In the genomic region with DNA sequence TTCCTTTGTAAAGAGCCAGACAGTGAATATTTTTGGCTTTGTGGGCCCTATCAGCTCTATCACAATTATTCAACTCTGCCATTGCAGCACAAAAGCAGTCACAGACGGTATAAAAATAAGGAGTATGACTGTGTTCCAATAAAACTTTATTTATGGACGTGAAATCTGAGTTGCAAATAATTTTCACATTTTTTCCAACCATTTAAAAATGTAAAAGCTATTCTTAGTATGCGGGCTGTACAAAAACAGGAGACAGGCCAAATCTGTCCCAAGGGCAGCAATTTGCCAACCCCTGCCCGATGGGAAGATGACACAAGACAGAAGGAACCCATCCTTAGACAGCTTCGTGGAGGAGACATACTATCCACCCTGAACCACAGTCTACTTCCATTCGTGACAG, we compare ENCODE assay signal across 16 cellular contexts. TPM values are rescaled to one million over a fixed set of nuclear protein-coding genes. Genes with fewer than 3 reads are reported as not detected.
DNase-seq lines count a peak whose midpoint lies in the region; ATAC-seq and TF ChIP-seq lines count a peak whose summit lies in the region.
"Had no signal": no experiment of that assay in that cellular context is flagged by ENCODE, and none has a peak within 500 bp of the region (broad histone marks: within the 10 kb centered on the region; RNA-seq: fewer than 3 reads in every experiment).

No MANE protein-coding gene starts in this region.

- peak overlapping the region in 1 of 2 experiments; percentile 61 for H2BK12ac ChIP-seq in mesenchymal stem cell (ENCODE audit: low read length in 2 of 2)

- H3K4me2 ChIP-seq in OCI-LY1 (ENCODE audit: low read length) (no peak overlapping the region), mesenchymal stem cell (ENCODE audit: low read length, poor library complexity, severe bottlenecking) (no peak overlapping the region)

- H3K9ac ChIP-seq in OCI-LY1 (ENCODE audit: low read length) (no peak overlapping the region), mesenchymal stem cell (ENCODE audit: low read length) (no peak overlapping the region)

- peak overlapping the region in 1 of 2 experiments; percentile 45 for H3K4ac ChIP-seq in mesenchymal stem cell (ENCODE audit: low read depth in 1 of 2, low read length in 2 of 2)

- no peak overlapping the region for H2BK120ac ChIP-seq in mesenchymal stem cell (ENCODE audit: low read depth, low read length)

- no peaks in the 10 kb centered on the region for H3K9me3 Mint-ChIP-seq in CD14-positive monocyte
- no peaks in the 10 kb centered on the region for H3K9me3 Mint-ChIP-seq in stimulated activated memory B cell treated with anti-CD40 and anti-IgM and Interleukin-4, amounts not matched to agents 10 μg/mL and 1 μg/mL and 100 μg/mL, for 72 hours

- H3K18ac ChIP-seq in mesenchymal stem cell (ENCODE audit: low read depth in 1 of 2, low read length in 2 of 2), result peak overlapping the region in 1 of 2 experiments; percentile 18

- no peak overlapping the region for H4K91ac ChIP-seq in mesenchymal stem cell (ENCODE audit: low read length)

- no peaks in the 10 kb centered on the region for H3K27me3 ChIP-seq in OCI-LY1 (ENCODE audit: insufficient read depth, low read length)
- H3K27me3 ChIP-seq in mesenchymal stem cell (ENCODE audit: control insufficient read depth in 1 of 2, insufficient read depth in 1 of 2, low read length in 2 of 2), result no peaks in the 10 kb centered on the region
- H3K27me3 ChIP-seq: MG63, SJCRH30 had no signal

- no peak overlapping the region for H2BK5ac ChIP-seq in mesenchymal stem cell (ENCODE audit: low read depth, low read length, poor library complexity, severe bottlenecking)

- H3K79me1 ChIP-seq in mesenchymal stem cell (replicated peaks; ENCODE audit: low read length, poor library complexity, severe bottlenecking), result peaks cover 30% of the 10 kb centered on the region

- no peak overlapping the region for H3K4me3 ChIP-seq in OCI-LY1 (ENCODE audit: low read depth, low read length, poor library complexity, severe bottlenecking)
- no peak overlapping the region for H3K4me3 ChIP-seq in mesenchymal stem cell (ENCODE audit: insufficient read depth in 1 of 2, low read depth in 1 of 2, low read length in 2 of 2)
- H3K4me3 ChIP-seq: MG63, PC-9, SJCRH30 had no signal

- no peak for TF ChIP-seq CTCF in CD14-positive monocyte (IDR thresholded peaks at IDR 0.05)
- no peak for TF ChIP-seq CTCF in OCI-LY1 (IDR thresholded peaks at IDR 0.05; ENCODE audit: low read length)

- WGBS in mesenchymal stem cell, result 92% methylated on average over 5 of the region's 6 CpGs

- intact Hi-C loops in CD14-positive monocyte (cut with micrococcal nuclease), result loop anchor here in 1 of 2 donors (10.0 kb wide), 2 partner anchors 77 to 527 kb away; no protein-coding TSS in a partner anchor

- H3K4me1 Mint-ChIP-seq in CD14-positive monocyte, result peaks cover 62% of the 10 kb centered on the region
- peaks cover 88% of the 10 kb centered on the region for H3K4me1 Mint-ChIP-seq in stimulated activated memory B cell treated with anti-CD40 and anti-IgM and Interleukin-4, amounts not matched to agents 10 μg/mL and 1 μg/mL and 100 μg/mL, for 72 hours

- peaks cover 15% of the 10 kb centered on the region; the same call in 1 of the 2 replicates for H3F3A ChIP-seq in OCI-LY1 (ENCODE audit: insufficient read depth, low read length)

- peaks cover 6% of the 10 kb centered on the region; the same call in 1 of the 2 replicates for H3K79me2 ChIP-seq in OCI-LY1 (ENCODE audit: insufficient read depth, low read length)

- no peak for ATAC-seq in stimulated activated memory B cell treated with anti-CD40 and anti-IgM and Interleukin-4, amounts not matched to agents 10 μg/mL and 1 μg/mL and 100 μg/mL, for 72 hours
- no peak for ATAC-seq in HG02763 (IDR thresholded peaks at IDR 0.05; ENCODE audit: unreplicated experiment)
- ATAC-seq in HG03025 (IDR thresholded peaks at IDR 0.05; ENCODE audit: low FRiP score, unreplicated experiment), result no peak

- peak overlapping the region in 1 of 2 donors; percentile 73 for H3K4me3 Mint-ChIP-seq in CD14-positive monocyte
- H3K4me3 Mint-ChIP-seq in stimulated activated memory B cell treated with anti-CD40 and anti-IgM and Interleukin-4, amounts not matched to agents 10 μg/mL and 1 μg/mL and 100 μg/mL, for 72 hours, result no peak overlapping the region

- peak overlapping the region; percentile 71 for H4K8ac ChIP-seq in mesenchymal stem cell (ENCODE audit: low read length)

- no peak overlapping the region for H2AFZ ChIP-seq in OCI-LY1 (ENCODE audit: low read length)
- H2AFZ ChIP-seq in mesenchymal stem cell (ENCODE audit: low read depth, low read length), result no peak overlapping the region
- H2AFZ ChIP-seq: PC-9 had no signal

- H3K9me2 ChIP-seq in OCI-LY1 (ENCODE audit: low read depth, low read length), result no peaks in the 10 kb centered on the region

- peaks cover 86% of the 10 kb centered on the region for H3K4me1 ChIP-seq in OCI-LY1 (ENCODE audit: insufficient read depth, low read length, severe bottlenecking)
- H3K4me1 ChIP-seq in mesenchymal stem cell (ENCODE audit: control insufficient read depth, insufficient read depth, low read depth, low read length), result peaks cover 21% of the 10 kb centered on the region

- H3K36me3 Mint-ChIP-seq in CD14-positive monocyte, result peaks cover 16% of the 10 kb centered on the region in 2 donors
- H3K36me3 Mint-ChIP-seq in stimulated activated memory B cell treated with anti-CD40 and anti-IgM and Interleukin-4, amounts not matched to agents 10 μg/mL and 1 μg/mL and 100 μg/mL, for 72 hours, result peaks cover 26% of the 10 kb centered on the region

- no peak overlapping the region for H3K23ac ChIP-seq in mesenchymal stem cell (ENCODE audit: low read length in 2 of 2)

- H3K36me3 ChIP-seq in OCI-LY1 (ENCODE audit: insufficient read depth, low read length) (no peaks in the 10 kb centered on the region), mesenchymal stem cell (ENCODE audit: control insufficient read depth in 1 of 2, insufficient read depth in 2 of 2, low read depth in 1 of 2, low read length in 2 of 2) (peaks cover 0 to 4% of the 10 kb centered on the region in 2 experiments)
- H3K36me3 ChIP-seq: MG63, SJCRH30 had no signal

- no peak overlapping the region for H2BK15ac ChIP-seq in mesenchymal stem cell (ENCODE audit: low read depth, poor library complexity, severe bottlenecking)

- no peak for DNase-seq in CD14-positive monocyte (ENCODE audit: low spot score)
- no peak for DNase-seq in mesenchymal stem cell
- no peak for DNase-seq in NAMALWA (ENCODE audit: low spot score)
- DNase-seq: DMS 273 treated with DMSO at 0.1 percent for 48 hours; Karpas-422; MG63; NCI-H1105; NCI-H1694 treated with DMSO at 0.1 percent for 48 hours; NCI-H69; NK-92 treated with Interleukin-12 subunit alpha and Interleukin-12 subunit beta, amount 100 ng/mL, for 24 hours; PC-9; SJCRH30 had no signal

- H3K27ac ChIP-seq in OCI-LY1 (ENCODE audit: low read depth, low read length, poor library complexity, severe bottlenecking), result peak overlapping the region; percentile 88
- H3K27ac ChIP-seq in mesenchymal stem cell (ENCODE audit: low read length, poor library complexity, severe bottlenecking), result no peak overlapping the region
- H3K27ac ChIP-seq: PC-9, SJCRH30 had no signal

- peak overlapping the region; percentile 100 for H2AK5ac ChIP-seq in mesenchymal stem cell (ENCODE audit: low read length, severe bottlenecking)

- no peaks in the 10 kb centered on the region for H4K20me1 ChIP-seq in OCI-LY1 (ENCODE audit: insufficient read depth, low read length)

- peak overlapping the region in 1 of 2 experiments; percentile 29 for H3K14ac ChIP-seq in mesenchymal stem cell (ENCODE audit: low read length in 2 of 2)

- peak overlapping the region; percentile 85 to 97 (median 95) for H3K27ac Mint-ChIP-seq in CD14-positive monocyte
- H3K27ac Mint-ChIP-seq in stimulated activated memory B cell treated with anti-CD40 and anti-IgM and Interleukin-4, amounts not matched to agents 10 μg/mL and 1 μg/mL and 100 μg/mL, for 72 hours, result peak overlapping the region; percentile 95

- peaks cover 0 to 3% (median 0%) of the 10 kb centered on the region in 3 donors for H3K27me3 Mint-ChIP-seq in CD14-positive monocyte (ENCODE audit: low read depth in 3 of 3)
- H3K27me3 Mint-ChIP-seq in stimulated activated memory B cell treated with anti-CD40 and anti-IgM and Interleukin-4, amounts not matched to agents 10 μg/mL and 1 μg/mL and 100 μg/mL, for 72 hours, result no peaks in the 10 kb centered on the region

- H3K9me3 ChIP-seq in OCI-LY1 (ENCODE audit: low read length) (no peaks in the 10 kb centered on the region), mesenchymal stem cell (ENCODE audit: control insufficient read depth, low read length) (no peaks in the 10 kb centered on the region)
- H3K9me3 ChIP-seq: MG63, SJCRH30 had no signal

RNA-seq across cellular contexts. Expression of a gene that starts 23.3 kb away (rescaled TPM):
- polyA plus RNA-seq in CD14-positive monocyte, result 10 to 100 TPM; 12.1 to 17.2 TPM
- 17.2 TPM for polyA plus RNA-seq in mesenchymal stem cell (2013, experiment 1 of 2)
- 18.4 TPM for polyA plus RNA-seq in mesenchymal stem cell (2013, experiment 2 of 2)
